9 cellular contexts compared by ENCODE assay signal in genomic region chr2:109611467-109612095, GRCh38. TPM values are rescaled to one million over a fixed set of nuclear protein-coding genes. Genes with fewer than 3 reads are reported as not detected.
DNase-seq lines count a peak whose midpoint lies in the region; ATAC-seq and TF ChIP-seq lines count a peak whose summit lies in the region.
"Had no signal": no experiment of that assay in that cellular context is flagged by ENCODE, and none has a peak within 500 bp of the region (broad histone marks: within the 10 kb centered on the region; RNA-seq: fewer than 3 reads in every experiment).

No MANE protein-coding gene starts in this region.

- peaks cover 2% of the 10 kb centered on the region; the same call in 1 of the 2 replicates for H3K27me3 Mint-ChIP-seq in HFFc6 (ENCODE audit: insufficient read depth)

- H3K4me1 Mint-ChIP-seq in HFFc6 (ENCODE audit: low read depth) = peaks cover 72% of the 10 kb centered on the region

- peak overlapping the region; percentile 93 for H3K4me3 ChIP-seq in kidney epithelial cell (ENCODE audit: low read depth, low read length)

- peaks cover 34% of the 10 kb centered on the region; the same call in 1 of the 2 replicates for H3K36me3 Mint-ChIP-seq in HFFc6 (ENCODE audit: low read depth)

- H3K9me3 Mint-ChIP-seq in HFFc6 = no peaks in the 10 kb centered on the region

- ATAC-seq in GM21717 (IDR thresholded peaks at IDR 0.05; ENCODE audit: unreplicated experiment) = no peak

- peak overlapping the region; percentile 98 for H3K4me3 Mint-ChIP-seq in HFFc6

- DNase-seq in A172 (ENCODE audit: low spot score) (peak; percentile 35), HFFc6 (peak; percentile 80), amniotic stem cell (lab: John Stamatoyannopoulos, UW) (peak; percentile 52), kidney epithelial cell (ENCODE audit: low read depth) (no peak), inferior parietal cortex (ENCODE audit: extremely low spot score) (no peak), NCI-H2196 (lab: John Stamatoyannopoulos, UW; ENCODE audit: unreplicated experiment) (no peak), amygdala (lab: John Stamatoyannopoulos, UW) (no peak)
- DNase-seq: NCI-H510A had no signal

- TF ChIP-seq CTCF in HFFc6 (IDR thresholded peaks at IDR 0.05) = no peak
- TF ChIP-seq CTCF in kidney epithelial cell (IDR thresholded peaks at IDR 0.05; ENCODE audit: insufficient read depth, low read length, poor library complexity, severe bottlenecking) = no peak

- H3K27me3 ChIP-seq in kidney epithelial cell (ENCODE audit: control insufficient read depth, insufficient read depth, low read length) = no peaks in the 10 kb centered on the region

- peak overlapping the region; percentile 96 for H3K27ac Mint-ChIP-seq in HFFc6

- H3K36me3 ChIP-seq in kidney epithelial cell (ENCODE audit: control insufficient read depth, insufficient read depth, low read length) = no peaks in the 10 kb centered on the region

RNA-seq across cellular contexts. Expression of gene SEPTIN10, which starts 2.2 kb away (rescaled TPM):
- 102 and 149 TPM in 2 replicates for total RNA-seq in A172 (2014; rRNA removed; shearing (Covaris generic))
- total RNA-seq in HFFc6 (2021; fragmentation: NEBNext Ultra II Directional; extraction: Animal tissue kit (Norgen Biotek cat#: 25700)) = 100 to 1,000 TPM; 102 to 127 (median 114) TPM
- 43.2 and 45.7 TPM in 2 replicates for total RNA-seq in kidney epithelial cell

RNA-seq across cellular contexts. Expression of gene SOWAHC, which starts 2.6 kb away (rescaled TPM):
- 15.1 and 17.5 TPM in 2 replicates for total RNA-seq in A172 (2014; rRNA removed; shearing (Covaris generic))
- total RNA-seq in HFFc6 (2021; fragmentation: NEBNext Ultra II Directional; extraction: Animal tissue kit (Norgen Biotek cat#: 25700)) = 10 to 100 TPM in 4 of 6 experiments, 1 to 10 TPM in 2; 9.4 to 12.3 (median 10.4) TPM
- total RNA-seq in kidney epithelial cell = 13.5 and 14.9 TPM in 2 replicates

Comparison
In these comparisons a context has a peak if more than half of its experiments do, and no peak if none do; other contexts are left out.
1. DNase-seq: peak in A172 (single experiment), HFFc6 (single experiment) and amniotic stem cell (single experiment); none in kidney epithelial cell (single experiment), inferior parietal cortex (single experiment), NCI-H2196 (single experiment) and amygdala (0 of 56).